8 cellular contexts compared by ENCODE assay signal in genomic region chr4:55398461-55398860, GRCh38. TPM values are rescaled to one million over a fixed set of nuclear protein-coding genes. Genes with fewer than 3 reads are reported as not detected.
DNase-seq lines count a peak whose midpoint lies in the region; ATAC-seq and TF ChIP-seq lines count a peak whose summit lies in the region.

No MANE protein-coding gene starts in this region.

- CTCF ChIA-PET in activated CD8-positive, alpha-beta memory T cell treated with anti-CD3 and anti-CD28 coated beads, Interleukin-2, amount 10 ng/mL, durations not matched to agents 7 days and 5 days (lab: Charles Lee): interaction anchor here (0.7 kb wide), 1 partner anchor 147 kb away, joined by 3 read pairs; no protein-coding TSS in a partner anchor
- CTCF ChIA-PET in HEK293T (lab: Yijun Ruan, JAX): interaction anchor here (0.5 to 1.3 kb wide), 2 partner anchors 51 to 902 kb away, joined by 3 read pairs; no protein-coding TSS in a partner anchor

- no peak for DNase-seq in activated CD8-positive, alpha-beta memory T cell treated with anti-CD3 and anti-CD28 coated beads, Interleukin-2, amount 10 ng/mL, durations not matched to agents 7 days and 5 days
- no peak for DNase-seq in activated CD8-positive, alpha-beta memory T cell treated with anti-CD3 and anti-CD28 coated beads, Interleukin-2, amount 50 U/mL, for 4 hours
- DNase-seq in adipocyte (ENCODE audit: low read depth): peak; percentile 24
- peak; percentile 66 for DNase-seq in kidney glomerular epithelial cell (lab: John Stamatoyannopoulos, UW)
- no peak for DNase-seq in tibial artery
- DNase-seq in HEK293T (ENCODE audit: extremely low spot score): no peak
- DNase-seq in mesenteric fat pad (ENCODE audit: low spot score): no peak

- H3K9me3 Mint-ChIP-seq in activated CD8-positive, alpha-beta memory T cell treated with anti-CD3 and anti-CD28 coated beads, Interleukin-2, amount 10 ng/mL, durations not matched to agents 7 days and 5 days (ENCODE audit: low read depth): no peaks in the 10 kb centered on the region

- no peaks in the 10 kb centered on the region for H3K9me3 ChIP-seq in adipocyte (ENCODE audit: control insufficient read depth, low read length)
- no peaks in the 10 kb centered on the region for H3K9me3 ChIP-seq in tibial artery

- H3K27me3 ChIP-seq in adipocyte (replicated peaks; ENCODE audit: control insufficient read depth, insufficient read depth, low read length) (no peaks in the 10 kb centered on the region), tibial artery (no peaks in the 10 kb centered on the region)

- peaks cover 34% of the 10 kb centered on the region for H3K36me3 Mint-ChIP-seq in activated CD8-positive, alpha-beta memory T cell treated with anti-CD3 and anti-CD28 coated beads, Interleukin-2, amount 10 ng/mL, durations not matched to agents 7 days and 5 days

- TF ChIP-seq CTCF in tibial artery (IDR thresholded peaks at IDR 0.05): no peak

- ATAC-seq in activated CD8-positive, alpha-beta memory T cell treated with anti-CD3 and anti-CD28 coated beads, Interleukin-2, amount 10 ng/mL, durations not matched to agents 7 days and 5 days: no peak
- ATAC-seq in GM18517 (IDR thresholded peaks at IDR 0.05; ENCODE audit: unreplicated experiment): no peak

- H3K36me3 ChIP-seq in adipocyte (ENCODE audit: control insufficient read depth, insufficient read depth, low read length, severe bottlenecking) (peaks cover 29% of the 10 kb centered on the region), tibial artery (peaks cover 0 to 3% (median 0%) of the 10 kb centered on the region in 3 donors)

- POLR2A ChIA-PET in HEK293T (lab: Yijun Ruan, JAX): interaction anchor here (0.7 to 0.8 kb wide), 3 partner anchors 12 to 158 kb away, joined by 3 to 6 read pairs (median 3); no protein-coding TSS in a partner anchor

- H3K4me1 ChIP-seq in adipocyte (ENCODE audit: control insufficient read depth, insufficient read depth, low read length): peaks cover 34% of the 10 kb centered on the region
- H3K4me1 ChIP-seq in tibial artery: peaks cover 0 to 49% (median 22%) of the 10 kb centered on the region in 4 donors

- H3K4me3 Mint-ChIP-seq in activated CD8-positive, alpha-beta memory T cell treated with anti-CD3 and anti-CD28 coated beads, Interleukin-2, amount 10 ng/mL, durations not matched to agents 7 days and 5 days: peak overlapping the region; percentile 94

- H3K4me1 Mint-ChIP-seq in activated CD8-positive, alpha-beta memory T cell treated with anti-CD3 and anti-CD28 coated beads, Interleukin-2, amount 10 ng/mL, durations not matched to agents 7 days and 5 days: peaks cover 48% of the 10 kb centered on the region

- H3K27ac Mint-ChIP-seq in activated CD8-positive, alpha-beta memory T cell treated with anti-CD3 and anti-CD28 coated beads, Interleukin-2, amount 10 ng/mL, durations not matched to agents 7 days and 5 days: peak overlapping the region; percentile 65

- H3K9ac ChIP-seq in adipocyte (ENCODE audit: low read length): peak overlapping the region; percentile 100

- H3K27me3 Mint-ChIP-seq in activated CD8-positive, alpha-beta memory T cell treated with anti-CD3 and anti-CD28 coated beads, Interleukin-2, amount 10 ng/mL, durations not matched to agents 7 days and 5 days: no peaks in the 10 kb centered on the region

- peak overlapping the region; percentile 98 to 99 for H3K27ac ChIP-seq in tibial artery

- intact Hi-C loops in tibial artery (cut with DNase I; ENCODE audit: low total_unique reads): loop anchor here (5.0 to 10.0 kb wide), 3 partner anchors 51 to 456 kb away; partner anchors contain the start of genes CLOCK, EXOC1 and SRD5A3

- H3K4me3 ChIP-seq in adipocyte (ENCODE audit: low read length) (peak overlapping the region; percentile 93), tibial artery (peak overlapping the region; percentile 74 to 98)

TF ChIP-seq in HEK293T, 16 proteins besides CTCF, POLR2A, EP300 and RAD21:
- no peak for TF ChIP-seq SUZ12 (IDR thresholded peaks at IDR 0.05)
- TF ChIP-seq L3MBTL2 (conservative IDR thresholded peaks at IDR 0.05): no peak
- no peak for TF ChIP-seq SP1 (IDR thresholded peaks at IDR 0.05)
- TF ChIP-seq TARDBP (IDR thresholded peaks at IDR 0.05): no peak

RNA-seq across cellular contexts. Expression of gene TMEM165, which starts 2.7 kb away (rescaled TPM):
- 10 to 100 TPM; 77.2 to 82.2 TPM for total RNA-seq in activated CD8-positive, alpha-beta memory T cell treated with anti-CD3 and anti-CD28 coated beads, Interleukin-2, amount 10 ng/mL, durations not matched to agents 7 days and 5 days
- total RNA-seq in mesenteric fat pad: 211 TPM

RNA-seq across cellular contexts. Expression of gene SRD5A3, which starts 52.4 kb away (rescaled TPM):
- 1 to 10 TPM; 8.8 to 9.7 TPM for total RNA-seq in activated CD8-positive, alpha-beta memory T cell treated with anti-CD3 and anti-CD28 coated beads, Interleukin-2, amount 10 ng/mL, durations not matched to agents 7 days and 5 days
- 18.3 TPM for total RNA-seq in mesenteric fat pad

Comparison
In these comparisons a context has a peak if more than half of its experiments do, and no peak if none do; other contexts are left out.
1. DNase-seq: peak in adipocyte (single experiment) and kidney glomerular epithelial cell (single experiment); none in activated CD8-positive, alpha-beta memory T cell treated with anti-CD3 and anti-CD28 coated beads, Interleukin-2, amount 10 ng/mL, durations not matched to agents 7 days and 5 days (single experiment), activated CD8-positive, alpha-beta memory T cell treated with anti-CD3 and anti-CD28 coated beads, Interleukin-2, amount 50 U/mL, for 4 hours (single experiment), tibial artery (0 of 2), HEK293T (single experiment) and mesenteric fat pad (single experiment).